8 cellular contexts compared by ENCODE assay signal in genomic region chr7:150738092-150739044, GRCh38. TPM values are rescaled to one million over a fixed set of nuclear protein-coding genes. Genes with fewer than 3 reads are reported as not detected.
A peak's percentile ranks its signal among the peaks of the same experiment; 100 is the strongest.
DNase-seq lines count a peak whose midpoint lies in the region; ATAC-seq and TF ChIP-seq lines count a peak whose summit lies in the region.

No MANE protein-coding gene starts in this region.

- H3K4me1 Mint-ChIP-seq in CD4-positive, CD25-positive, alpha-beta regulatory T cell = peaks cover 25 to 80% (median 69%) of the 10 kb centered on the region in 4 donors

- no peaks in the 10 kb centered on the region for H3K27me3 Mint-ChIP-seq in CD4-positive, CD25-positive, alpha-beta regulatory T cell

- H3K27ac ChIP-seq in CD4-positive, CD25-positive, alpha-beta regulatory T cell (ENCODE audit: insufficient read depth, low read length, poor library complexity, severe bottlenecking) = peak overlapping the region; percentile 71
- H3K27ac ChIP-seq in OCI-LY3 (ENCODE audit: low read length) = no peak overlapping the region

- peak overlapping the region; percentile 74; the same call in 1 of the 2 replicates for H3K4me2 ChIP-seq in OCI-LY3 (ENCODE audit: low read length)

- no peaks in the 10 kb centered on the region for H3K9me3 Mint-ChIP-seq in CD4-positive, CD25-positive, alpha-beta regulatory T cell

- H4K20me1 ChIP-seq in OCI-LY3 (ENCODE audit: insufficient read depth, low read length) = no peaks in the 10 kb centered on the region

- H3K27ac Mint-ChIP-seq in CD4-positive, CD25-positive, alpha-beta regulatory T cell = peak overlapping the region; percentile 86 to 98 (median 91)

- peaks cover 37% of the 10 kb centered on the region for H3K36me3 ChIP-seq in CD4-positive, CD25-positive, alpha-beta regulatory T cell (ENCODE audit: control insufficient read depth, insufficient read depth, low read length)
- H3K36me3 ChIP-seq in OCI-LY3 (replicated peaks; ENCODE audit: low read depth, low read length) = no peaks in the 10 kb centered on the region

- no peaks in the 10 kb centered on the region for H3K27me3 ChIP-seq in CD4-positive, CD25-positive, alpha-beta regulatory T cell (ENCODE audit: control insufficient read depth, insufficient read depth, low read length)
- H3K27me3 ChIP-seq in OCI-LY3 (ENCODE audit: low read depth, low read length) = peaks cover 25% of the 10 kb centered on the region

- TF ChIP-seq CTCF in OCI-LY3 (IDR thresholded peaks at IDR 0.05; ENCODE audit: low read depth, low read length) = no peak
- no peak for TF ChIP-seq CTCF in omental fat pad (IDR thresholded peaks at IDR 0.05)

- no peak overlapping the region for H2AFZ ChIP-seq in OCI-LY3 (ENCODE audit: low read depth, low read length)

- peaks cover 55% of the 10 kb centered on the region for H3K36me3 Mint-ChIP-seq in CD4-positive, CD25-positive, alpha-beta regulatory T cell

- peaks cover 75% of the 10 kb centered on the region for H3K4me1 ChIP-seq in CD4-positive, CD25-positive, alpha-beta regulatory T cell (ENCODE audit: control insufficient read depth, insufficient read depth, low read length, poor library complexity, severe bottlenecking)
- H3K4me1 ChIP-seq in OCI-LY3 (ENCODE audit: low read length) = peaks cover 34% of the 10 kb centered on the region

- peak; percentile 37 to 44 for ATAC-seq in CD4-positive, CD25-positive, alpha-beta regulatory T cell (ENCODE audit: low read depth in 2 of 2)
- ATAC-seq in omental fat pad (ENCODE audit: low FRiP score) = peak; percentile 64

- H3K79me2 ChIP-seq in OCI-LY3 (ENCODE audit: low read length) = no peaks in the 10 kb centered on the region

- no peaks in the 10 kb centered on the region for H3K9me3 ChIP-seq in CD4-positive, CD25-positive, alpha-beta regulatory T cell (ENCODE audit: control insufficient read depth in 2 of 2, low read length in 2 of 2)
- H3K9me3 ChIP-seq in OCI-LY3 (ENCODE audit: insufficient read depth, low read length) = no peaks in the 10 kb centered on the region

- peak in 1 of 3 donors; percentile 51 for DNase-seq in CD4-positive, CD25-positive, alpha-beta regulatory T cell
- DNase-seq in dermis blood vessel endothelial cell = peak; percentile 90
- no peak for DNase-seq in omental fat pad (ENCODE audit: low spot score)
- no peak for DNase-seq in SW 1271 (lab: John Stamatoyannopoulos, UW)
- no peak for DNase-seq in effector CD4-positive, alpha-beta T cell
- no peak for DNase-seq in central memory CD4-positive, alpha-beta T cell
- no peak for DNase-seq in NCI-H2081 (lab: John Stamatoyannopoulos, UW)

- peak overlapping the region; percentile 99 for H3K4me3 ChIP-seq in CD4-positive, CD25-positive, alpha-beta regulatory T cell (ENCODE audit: low read depth, low read length)
- no peak overlapping the region; the same call in 1 of the 2 replicates for H3K4me3 ChIP-seq in OCI-LY3 (ENCODE audit: low read length)

- H3K4me3 Mint-ChIP-seq in CD4-positive, CD25-positive, alpha-beta regulatory T cell = peak overlapping the region; percentile 95 to 99 (median 98)

- H3K9ac ChIP-seq in OCI-LY3 (ENCODE audit: low read length) = no peak overlapping the region

RNA-seq across cellular contexts. Expression of gene GIMAP5, which starts 1.1 kb away (rescaled TPM):
- total RNA-seq in CD4-positive, CD25-positive, alpha-beta regulatory T cell = 37.4 TPM
- 100 to 1,000 TPM; 249 to 539 (median 320) TPM for polyA plus RNA-seq in CD4-positive, CD25-positive, alpha-beta regulatory T cell
- 203 and 350 TPM in 2 replicates for total RNA-seq in dermis blood vessel endothelial cell
- 100 to 1,000 TPM in 1 of 4 donors, 10 to 100 TPM in 3; 17.0 to 146 (median 56.9) TPM for total RNA-seq in omental fat pad

RNA-seq across cellular contexts. Expression of gene GIMAP1, which starts 22.0 kb away (rescaled TPM):
- total RNA-seq in CD4-positive, CD25-positive, alpha-beta regulatory T cell = 17.1 TPM
- 10 to 100 TPM; 48.4 to 90.0 (median 64.6) TPM for polyA plus RNA-seq in CD4-positive, CD25-positive, alpha-beta regulatory T cell
- total RNA-seq in dermis blood vessel endothelial cell (28.2 and 31.1 TPM in 2 replicates), omental fat pad (10 to 100 TPM in 2 of 4 donors, 1 to 10 TPM in 2; 2.1 to 32.2 (median 9.0) TPM)

RNA-seq across cellular contexts. Expression of gene GIMAP2, which starts 52.9 kb away (rescaled TPM):
- 95.1 TPM for total RNA-seq in CD4-positive, CD25-positive, alpha-beta regulatory T cell
- polyA plus RNA-seq in CD4-positive, CD25-positive, alpha-beta regulatory T cell = 100 to 1,000 TPM in 2 of 4 donors, 10 to 100 TPM in 2; 79.0 to 142 (median 110) TPM
- total RNA-seq in dermis blood vessel endothelial cell = 75.9 and 87.0 TPM in 2 replicates
- total RNA-seq in omental fat pad = 10 to 100 TPM; 10.1 to 44.0 (median 12.8) TPM
